ENCODE assay signal across 8 cellular contexts in genomic region chr7:30564243-30564892, GRCh38. TPM values are rescaled to one million over a fixed set of nuclear protein-coding genes. Genes with fewer than 3 reads are reported as not detected.
DNase-seq lines count a peak whose midpoint lies in the region; ATAC-seq and TF ChIP-seq lines count a peak whose summit lies in the region.

No MANE protein-coding gene starts in this region.

- peaks cover 10% of the 10 kb centered on the region for H3K36me3 Mint-ChIP-seq in activated CD8-positive, alpha-beta T cell treated with anti-CD3 and anti-CD28 coated beads for 36 hours (ENCODE audit: low read depth)
- H3K36me3 Mint-ChIP-seq in memory B cell = peaks cover 20% of the 10 kb centered on the region

- peak; percentile 90 for TF ChIP-seq CTCF in activated CD8-positive, alpha-beta T cell treated with anti-CD3 and anti-CD28 coated beads for 36 hours (IDR thresholded peaks at IDR 0.05)

- H3K4me1 Mint-ChIP-seq in activated CD8-positive, alpha-beta T cell treated with anti-CD3 and anti-CD28 coated beads for 36 hours (ENCODE audit: low read depth) = peaks cover 2% of the 10 kb centered on the region
- H3K4me1 Mint-ChIP-seq in memory B cell = peaks cover 4% of the 10 kb centered on the region

- no peak overlapping the region for H3K4me3 Mint-ChIP-seq in activated CD8-positive, alpha-beta T cell treated with anti-CD3 and anti-CD28 coated beads for 36 hours
- H3K4me3 Mint-ChIP-seq in memory B cell = no peak overlapping the region

- CTCF ChIA-PET in activated CD8-positive, alpha-beta T cell treated with anti-CD3 and anti-CD28 coated beads for 36 hours (lab: Charles Lee) = interaction anchor here (0.8 to 4.3 kb wide), 37 partner anchors 9 to 410 kb away, joined by 3 to 70 read pairs (median 5); no protein-coding TSS in a partner anchor

- no peaks in the 10 kb centered on the region for H3K9me3 Mint-ChIP-seq in activated CD8-positive, alpha-beta T cell treated with anti-CD3 and anti-CD28 coated beads for 36 hours
- H3K9me3 Mint-ChIP-seq in memory B cell = no peaks in the 10 kb centered on the region

- no peaks in the 10 kb centered on the region for H3K27me3 Mint-ChIP-seq in activated CD8-positive, alpha-beta T cell treated with anti-CD3 and anti-CD28 coated beads for 36 hours
- H3K27me3 Mint-ChIP-seq in memory B cell = no peaks in the 10 kb centered on the region

- intact Hi-C loops in activated CD8-positive, alpha-beta T cell treated with anti-CD3 and anti-CD28 coated beads for 36 hours (cut with micrococcal nuclease) = loop anchor here (5.0 kb wide), 1 partner anchor 287 kb away; no protein-coding TSS in a partner anchor

- DNase-seq in COLO668 (lab: John Stamatoyannopoulos, UW; ENCODE audit: unreplicated experiment) (peak; percentile 89), HK-2 (ENCODE audit: unreplicated experiment) (peak; percentile 79), NK-92 (lab: John Stamatoyannopoulos, UW; ENCODE audit: unreplicated experiment) (peak; percentile 13), memory B cell (ENCODE audit: low spot score in 2 of 2) (peak; percentile 68 to 76)
- DNase-seq in activated CD8-positive, alpha-beta T cell treated with anti-CD3 and anti-CD28 coated beads for 36 hours = peak; percentile 82
- peak; percentile 63 for DNase-seq in effector CD8-positive, alpha-beta T cell (lab: John Stamatoyannopoulos, UW)
- DNase-seq in stimulated activated CD8-positive, alpha-beta memory T cell treated with anti-CD3 and anti-CD28 coated beads, Interleukin-15, amount 100 ng/mL, for 48 hours (ENCODE audit: low read depth in 2 of 2) = peak; percentile 48 to 49

- no peak overlapping the region for H3K27ac Mint-ChIP-seq in activated CD8-positive, alpha-beta T cell treated with anti-CD3 and anti-CD28 coated beads for 36 hours
- no peak overlapping the region for H3K27ac Mint-ChIP-seq in memory B cell

- POLR2A ChIA-PET in activated CD8-positive, alpha-beta T cell treated with anti-CD3 and anti-CD28 coated beads for 36 hours (lab: Charles Lee) = interaction anchor here (1.0 to 1.3 kb wide), 2 partner anchors 11 to 58 kb away, joined by 3 read pairs; no protein-coding TSS in a partner anchor

- ATAC-seq in GM19468 (IDR thresholded peaks at IDR 0.05; ENCODE audit: extremely low read depth, unreplicated experiment) (peak; percentile 76), memory B cell (ENCODE audit: low read depth) (peak; percentile 90)
- peak; percentile 96 for ATAC-seq in activated CD8-positive, alpha-beta T cell treated with anti-CD3 and anti-CD28 coated beads for 36 hours

RNA-seq across cellular contexts. Expression of gene GARS1, which starts 30.3 kb away (rescaled TPM):
- total RNA-seq in activated CD8-positive, alpha-beta T cell treated with anti-CD3 and anti-CD28 coated beads for 36 hours = 100 to 1,000 TPM; 338 to 354 TPM

RNA-seq across cellular contexts. Expression of gene GGCT, which starts 59.7 kb away (rescaled TPM):
- 10 to 100 TPM; 78.6 to 78.7 TPM for total RNA-seq in activated CD8-positive, alpha-beta T cell treated with anti-CD3 and anti-CD28 coated beads for 36 hours

Comparison
In these comparisons a context has a peak if more than half of its experiments do, and no peak if none do; other contexts are left out.
1. Peak in every context shown above with its lines: DNase-seq and ATAC-seq.
2. DNase-seq: peak in every context shown above with its lines; median percentile 89 in COLO668; 82 in activated CD8-positive, alpha-beta T cell treated with anti-CD3 and anti-CD28 coated beads for 36 hours; 79 in HK-2; 72 in memory B cell; 63 in effector CD8-positive, alpha-beta T cell; 48 in stimulated activated CD8-positive, alpha-beta memory T cell treated with anti-CD3 and anti-CD28 coated beads, Interleukin-15, amount 100 ng/mL, for 48 hours; 13 in NK-92.